In genomic region chr10:71854031-71854430, GRCh38 we compare ENCODE assay signal across 2 cellular contexts.
TF ChIP-seq lines count a peak whose summit lies in the region.

No MANE protein-coding gene starts in this region.

TF ChIP-seq in IMR-90, 13 proteins besides CTCF, POLR2A, EP300 and RAD21:
- TF ChIP-seq MAFK (IDR thresholded peaks at IDR 0.05; ENCODE audit: low read depth, low read length) (no peak), FOS (IDR thresholded peaks at IDR 0.05; ENCODE audit: low read depth, low read length) (no peak), MXI1 (IDR thresholded peaks at IDR 0.05; ENCODE audit: borderline replicate concordance, low read depth, low read length) (no peak), NFE2L2 (IDR thresholded peaks at IDR 0.05; ENCODE audit: low read depth, low read length) (no peak), RFX5 (IDR thresholded peaks at IDR 0.05; ENCODE audit: low read depth, low read length) (no peak), CEBPB (IDR thresholded peaks at IDR 0.05; ENCODE audit: low read depth, low read length) (no peak), USF2 (IDR thresholded peaks at IDR 0.05; ENCODE audit: low read depth, low read length) (no peak), ELK1 (IDR thresholded peaks at IDR 0.05; ENCODE audit: borderline replicate concordance, low read depth, low read length) (no peak), RCOR1 (IDR thresholded peaks at IDR 0.05; ENCODE audit: insufficient replicate concordance, low read length) (no peak), MAZ (IDR thresholded peaks at IDR 0.05; ENCODE audit: borderline replicate concordance, low read depth, low read length) (no peak), BHLHE40 (IDR thresholded peaks at IDR 0.05; ENCODE audit: low read depth, low read length) (no peak), CHD1 (IDR thresholded peaks at IDR 0.05; ENCODE audit: low read depth, low read length) (no peak), SMC3 (IDR thresholded peaks at IDR 0.05; ENCODE audit: low read depth, low read length) (no peak)

TF ChIP-seq in endothelial cell of umbilical vein, 7 proteins besides CTCF, POLR2A, EP300 and RAD21:
- TF ChIP-seq GATA2 (IDR thresholded peaks at IDR 0.05; ENCODE audit: insufficient read depth, insufficient read length, low read depth, low read length) (no peak), JUN (IDR thresholded peaks at IDR 0.05; ENCODE audit: borderline replicate concordance, insufficient read depth, insufficient read length, low read depth) (no peak), MAX (IDR thresholded peaks at IDR 0.05; ENCODE audit: insufficient read depth, insufficient read length) (no peak), EZH2 (IDR thresholded peaks at IDR 0.05; ENCODE audit: borderline replicate concordance, low read depth, low read length, severe bottlenecking) (no peak), FOS (IDR thresholded peaks at IDR 0.05; ENCODE audit: borderline replicate concordance, insufficient read depth, low read length) (no peak)
